Comparison of ENCODE assay signal across 1 cellular context in the genomic region with DNA sequence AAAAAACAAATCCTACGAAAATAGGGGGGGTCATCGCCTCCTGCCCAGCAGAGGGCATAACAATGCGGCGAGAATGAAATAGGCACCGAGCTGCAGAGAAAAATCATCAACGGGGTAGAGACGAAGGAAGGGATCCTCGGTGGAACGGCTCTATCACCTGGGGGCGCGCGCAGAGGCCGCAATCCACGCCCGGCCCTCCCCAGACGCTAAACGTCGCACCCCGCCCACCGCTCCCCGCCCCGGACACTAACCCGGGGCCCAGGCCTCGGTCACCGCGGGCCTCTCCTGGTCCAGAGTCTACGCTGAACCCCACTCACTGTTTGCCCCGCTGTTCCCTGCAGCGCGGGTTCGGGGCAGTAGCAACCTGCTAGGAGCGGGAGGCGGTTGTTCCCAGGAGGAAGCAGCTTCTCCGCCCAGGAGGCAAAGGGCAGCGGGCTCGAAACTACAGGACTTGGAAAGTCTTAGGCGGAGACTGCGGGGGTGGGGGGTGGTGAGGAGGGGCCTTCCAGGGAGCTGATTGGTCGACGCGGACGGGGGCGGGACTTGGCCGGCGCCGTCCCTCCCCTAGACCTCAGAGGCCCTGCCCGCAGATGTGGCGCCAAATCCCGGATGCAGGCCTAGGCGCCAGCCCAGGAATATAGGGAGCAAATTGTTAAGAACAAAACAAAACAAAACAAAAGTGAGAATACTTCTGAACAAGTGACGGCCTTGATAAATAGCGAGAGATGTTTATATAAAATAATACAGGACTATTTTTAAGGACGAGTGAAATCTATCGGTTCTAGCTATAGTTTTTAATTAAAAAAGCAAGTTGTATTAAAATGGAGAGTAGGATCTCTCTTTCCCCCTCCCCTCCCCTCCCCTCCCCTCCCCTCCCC.
TF ChIP-seq lines count a peak whose summit lies in the region.

Gene TCAF1, minus strand, starts transcription at position 467 of the 878 bp plus-strand sequence. CDS start 25,568 bp downstream, outside the sequence.

TF ChIP-seq in HEK293, 187 proteins besides CTCF, POLR2A, EP300 and RAD21 (continued from another document):
- TF ChIP-seq, protein P1, sequence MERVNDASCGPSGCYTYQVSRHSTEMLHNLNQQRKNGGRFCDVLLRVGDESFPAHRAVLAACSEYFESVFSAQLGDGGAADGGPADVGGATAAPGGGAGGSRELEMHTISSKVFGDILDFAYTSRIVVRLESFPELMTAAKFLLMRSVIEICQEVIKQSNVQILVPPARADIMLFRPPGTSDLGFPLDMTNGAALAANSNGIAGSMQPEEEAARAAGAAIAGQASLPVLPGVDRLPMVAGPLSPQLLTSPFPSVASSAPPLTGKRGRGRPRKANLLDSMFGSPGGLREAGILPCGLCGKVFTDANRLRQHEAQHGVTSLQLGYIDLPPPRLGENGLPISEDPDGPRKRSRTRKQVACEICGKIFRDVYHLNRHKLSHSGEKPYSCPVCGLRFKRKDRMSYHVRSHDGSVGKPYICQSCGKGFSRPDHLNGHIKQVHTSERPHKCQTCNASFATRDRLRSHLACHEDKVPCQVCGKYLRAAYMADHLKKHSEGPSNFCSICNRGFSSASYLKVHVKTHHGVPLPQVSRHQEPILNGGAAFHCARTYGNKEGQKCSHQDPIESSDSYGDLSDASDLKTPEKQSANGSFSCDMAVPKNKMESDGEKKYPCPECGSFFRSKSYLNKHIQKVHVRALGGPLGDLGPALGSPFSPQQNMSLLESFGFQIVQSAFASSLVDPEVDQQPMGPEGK (tag by site-specific recombination; IDR thresholded peaks at IDR 0.05), result peak; percentile 96
- TF ChIP-seq ZNF561 (tag by site-specific recombination; IDR thresholded peaks at IDR 0.05; ENCODE audit: borderline replicate concordance) (peak; percentile 53; the same call in 1 of the 2 replicates), ZBTB17 (tag by site-specific recombination; IDR thresholded peaks at IDR 0.05) (peak; percentile 62), GFI1B (tag by site-specific recombination; IDR thresholded peaks at IDR 0.05) (no peak), EGR2 (tag by site-specific recombination; IDR thresholded peaks at IDR 0.05; ENCODE audit: low read depth) (peak; percentile 74), PRDM10 (tag by site-specific recombination; IDR thresholded peaks at IDR 0.05) (peak; percentile 93), ZNF610 (tag by site-specific recombination; IDR thresholded peaks at IDR 0.05; ENCODE audit: borderline replicate concordance) (0 out of 2 replicates have a peak, but pooled peaks have one; percentile 31), ZEB2 (tag by site-specific recombination; IDR thresholded peaks at IDR 0.05) (peak; percentile 88), ZNF202 (tag by site-specific recombination; IDR thresholded peaks at IDR 0.05; ENCODE audit: borderline replicate concordance) (no peak), REPIN1 (tag by site-specific recombination; IDR thresholded peaks at IDR 0.05; ENCODE audit: low read depth) (0 out of 2 replicates have a peak, but pooled peaks have one; percentile 37), ZNF140 (tag by site-specific recombination; IDR thresholded peaks at IDR 0.05) (no peak), ZNF664 (tag by site-specific recombination; IDR thresholded peaks at IDR 0.05) (no peak), ZNF580 (tag by site-specific recombination; IDR thresholded peaks at IDR 0.05) (0 out of 2 replicates have a peak, but pooled peaks have one; percentile 12), ZNF423 (tag by site-specific recombination; IDR thresholded peaks at IDR 0.05) (peak; percentile 26; the same call in 1 of the 2 replicates), SP2 (tag by site-specific recombination; IDR thresholded peaks at IDR 0.05) (peak; percentile 92), ZIC2 (tag by site-specific recombination; IDR thresholded peaks at IDR 0.05) (peak; percentile 91), ZBTB6 (tag by site-specific recombination; IDR thresholded peaks at IDR 0.05) (peak; percentile 99), ZNF747 (tag by site-specific recombination; IDR thresholded peaks at IDR 0.05) (no peak), ZBTB48 (tag by site-specific recombination; IDR thresholded peaks at IDR 0.05) (peak; percentile 79)
- TF ChIP-seq, protein P2, sequence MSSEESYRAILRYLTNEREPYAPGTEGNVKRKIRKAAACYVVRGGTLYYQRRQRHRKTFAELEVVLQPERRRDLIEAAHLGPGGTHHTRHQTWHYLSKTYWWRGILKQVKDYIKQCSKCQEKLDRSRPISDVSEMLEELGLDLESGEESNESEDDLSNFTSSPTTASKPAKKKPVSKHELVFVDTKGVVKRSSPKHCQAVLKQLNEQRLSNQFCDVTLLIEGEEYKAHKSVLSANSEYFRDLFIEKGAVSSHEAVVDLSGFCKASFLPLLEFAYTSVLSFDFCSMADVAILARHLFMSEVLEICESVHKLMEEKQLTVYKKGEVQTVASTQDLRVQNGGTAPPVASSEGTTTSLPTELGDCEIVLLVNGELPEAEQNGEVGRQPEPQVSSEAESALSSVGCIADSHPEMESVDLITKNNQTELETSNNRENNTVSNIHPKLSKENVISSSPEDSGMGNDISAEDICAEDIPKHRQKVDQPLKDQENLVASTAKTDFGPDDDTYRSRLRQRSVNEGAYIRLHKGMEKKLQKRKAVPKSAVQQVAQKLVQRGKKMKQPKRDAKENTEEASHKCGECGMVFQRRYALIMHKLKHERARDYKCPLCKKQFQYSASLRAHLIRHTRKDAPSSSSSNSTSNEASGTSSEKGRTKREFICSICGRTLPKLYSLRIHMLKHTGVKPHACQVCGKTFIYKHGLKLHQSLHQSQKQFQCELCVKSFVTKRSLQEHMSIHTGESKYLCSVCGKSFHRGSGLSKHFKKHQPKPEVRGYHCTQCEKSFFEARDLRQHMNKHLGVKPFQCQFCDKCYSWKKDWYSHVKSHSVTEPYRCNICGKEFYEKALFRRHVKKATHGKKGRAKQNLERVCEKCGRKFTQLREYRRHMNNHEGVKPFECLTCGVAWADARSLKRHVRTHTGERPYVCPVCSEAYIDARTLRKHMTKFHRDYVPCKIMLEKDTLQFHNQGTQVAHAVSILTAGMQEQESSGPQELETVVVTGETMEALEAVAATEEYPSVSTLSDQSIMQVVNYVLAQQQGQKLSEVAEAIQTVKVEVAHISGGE (tag by site-specific recombination; conservative IDR thresholded peaks at IDR 0.05; ENCODE audit: low read depth), result 0 out of 2 replicates have a peak, but pooled peaks have one; percentile 15
- TF ChIP-seq, protein P3, sequence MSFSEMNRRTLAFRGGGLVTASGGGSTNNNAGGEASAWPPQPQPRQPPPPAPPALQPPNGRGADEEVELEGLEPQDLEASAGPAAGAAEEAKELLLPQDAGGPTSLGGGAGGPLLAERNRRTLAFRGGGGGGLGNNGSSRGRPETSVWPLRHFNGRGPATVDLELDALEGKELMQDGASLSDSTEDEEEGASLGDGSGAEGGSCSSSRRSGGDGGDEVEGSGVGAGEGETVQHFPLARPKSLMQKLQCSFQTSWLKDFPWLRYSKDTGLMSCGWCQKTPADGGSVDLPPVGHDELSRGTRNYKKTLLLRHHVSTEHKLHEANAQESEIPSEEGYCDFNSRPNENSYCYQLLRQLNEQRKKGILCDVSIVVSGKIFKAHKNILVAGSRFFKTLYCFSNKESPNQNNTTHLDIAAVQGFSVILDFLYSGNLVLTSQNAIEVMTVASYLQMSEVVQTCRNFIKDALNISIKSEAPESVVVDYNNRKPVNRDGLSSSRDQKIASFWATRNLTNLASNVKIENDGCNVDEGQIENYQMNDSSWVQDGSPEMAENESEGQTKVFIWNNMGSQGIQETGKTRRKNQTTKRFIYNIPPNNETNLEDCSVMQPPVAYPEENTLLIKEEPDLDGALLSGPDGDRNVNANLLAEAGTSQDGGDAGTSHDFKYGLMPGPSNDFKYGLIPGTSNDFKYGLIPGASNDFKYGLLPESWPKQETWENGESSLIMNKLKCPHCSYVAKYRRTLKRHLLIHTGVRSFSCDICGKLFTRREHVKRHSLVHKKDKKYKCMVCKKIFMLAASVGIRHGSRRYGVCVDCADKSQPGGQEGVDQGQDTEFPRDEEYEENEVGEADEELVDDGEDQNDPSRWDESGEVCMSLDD (tag by site-specific recombination; IDR thresholded peaks at IDR 0.05), result peak; percentile 83
